Comparison of ENCODE assay signal across 12 cellular contexts in the genomic region with DNA sequence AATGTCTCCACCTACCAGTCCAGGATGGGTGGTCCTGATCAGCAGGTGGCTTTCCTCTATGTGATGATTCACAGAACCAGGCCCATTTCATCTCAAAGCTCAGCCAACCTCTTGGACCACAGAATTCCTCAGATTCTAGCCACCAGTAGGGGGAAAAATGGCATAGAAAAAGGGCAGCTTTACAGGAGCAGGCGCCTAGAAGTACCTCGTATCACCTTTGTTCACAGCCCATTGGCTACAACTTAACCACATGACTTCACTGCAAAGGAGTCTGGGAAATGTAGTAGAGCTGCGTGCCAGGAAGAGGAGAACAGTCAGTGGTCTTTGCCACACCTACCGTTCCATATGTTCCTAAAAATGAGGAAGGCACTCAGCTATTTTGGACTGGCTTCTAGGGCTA.
DNase-seq lines count a peak whose midpoint lies in the region; ATAC-seq, FAIRE-seq and TF ChIP-seq lines count a peak whose summit lies in the region.
"Had no signal": no experiment of that assay in that cellular context is flagged by ENCODE, and none has a peak within 500 bp of the region (broad histone marks: within the 10 kb centered on the region; RNA-seq: fewer than 3 reads in every experiment).

No MANE protein-coding gene starts in this region.

- in situ Hi-C loops in KBM-7 (cut with MboI; ENCODE audit: low pct_unique_long_range_greater_than_20kb, low sequenced_read_pairs), result no loop called here

- TF ChIP-seq CTCF in endodermal cell (conservative IDR thresholded peaks at IDR 0.05), result peak; percentile 46

- no peak overlapping the region for H3K4me3 ChIP-seq in endodermal cell (ENCODE audit: low read length)
- H3K4me3 ChIP-seq: breast epithelium, mucosa of descending colon, SJSA1 had no signal

- H3K27me3 ChIP-seq in endodermal cell (ENCODE audit: control insufficient read depth, insufficient read depth, low read length, poor library complexity, severe bottlenecking), result no peaks in the 10 kb centered on the region
- H3K27me3 ChIP-seq: breast epithelium, SJSA1 had no signal

- peak; percentile 43 for FAIRE-seq in H54 (lab: Jason Lieb, UNC)

- peak; percentile 79 for ATAC-seq in GM18517 (IDR thresholded peaks at IDR 0.05; ENCODE audit: unreplicated experiment)
- ATAC-seq in stimulated activated naive CD8-positive, alpha-beta T cell treated with anti-CD3 and anti-CD28 coated beads, Interleukin-15, amount 100 ng/mL, for 72 hours, result no peak
- ATAC-seq: mucosa of descending colon had no signal

- H3K4me3 Mint-ChIP-seq in endodermal cell, result no peak overlapping the region
- H3K4me3 Mint-ChIP-seq in stimulated activated naive CD8-positive, alpha-beta T cell treated with anti-CD3 and anti-CD28 coated beads, Interleukin-15, amount 100 ng/mL, for 72 hours, result no peak overlapping the region

- H3K9me3 ChIP-seq in endodermal cell (ENCODE audit: control insufficient read depth, low read length), result peaks cover 8% of the 10 kb centered on the region
- H3K9me3 ChIP-seq: breast epithelium, mucosa of descending colon, SJSA1 had no signal

- no peaks in the 10 kb centered on the region for H3K36me3 ChIP-seq in endodermal cell (ENCODE audit: control insufficient read depth, insufficient read depth, low read length)
- H3K36me3 ChIP-seq: breast epithelium, SJSA1 had no signal

- no peak overlapping the region for H3K27ac ChIP-seq in endodermal cell (ENCODE audit: low read depth, low read length)
- H3K27ac ChIP-seq: breast epithelium, SJSA1 had no signal

- peaks cover 25% of the 10 kb centered on the region for H3K4me1 Mint-ChIP-seq in endodermal cell
- no peaks in the 10 kb centered on the region for H3K4me1 Mint-ChIP-seq in stimulated activated naive CD8-positive, alpha-beta T cell treated with anti-CD3 and anti-CD28 coated beads, Interleukin-15, amount 100 ng/mL, for 72 hours

- H3K9me3 Mint-ChIP-seq in endodermal cell, result no peaks in the 10 kb centered on the region
- no peaks in the 10 kb centered on the region for H3K9me3 Mint-ChIP-seq in stimulated activated naive CD8-positive, alpha-beta T cell treated with anti-CD3 and anti-CD28 coated beads, Interleukin-15, amount 100 ng/mL, for 72 hours

- H3K27me3 Mint-ChIP-seq in endodermal cell (ENCODE audit: insufficient read depth), result no peaks in the 10 kb centered on the region
- peaks cover 8% of the 10 kb centered on the region for H3K27me3 Mint-ChIP-seq in stimulated activated naive CD8-positive, alpha-beta T cell treated with anti-CD3 and anti-CD28 coated beads, Interleukin-15, amount 100 ng/mL, for 72 hours

- H3K27ac Mint-ChIP-seq in endodermal cell, result no peak overlapping the region
- H3K27ac Mint-ChIP-seq in stimulated activated naive CD8-positive, alpha-beta T cell treated with anti-CD3 and anti-CD28 coated beads, Interleukin-15, amount 100 ng/mL, for 72 hours, result no peak overlapping the region

- 87 to 90% methylated on average over 2 to 4 of the region's 4 CpGs for WGBS in endodermal cell (ENCODE audit: insufficient coverage in 1 of 2, insufficient read length in 1 of 2), 2 experiments

- H3K4me1 ChIP-seq in endodermal cell (ENCODE audit: control insufficient read depth, insufficient read depth, low read length), result peaks cover 3% of the 10 kb centered on the region
- H3K4me1 ChIP-seq: breast epithelium had no signal

- DNase-seq in H54 (ENCODE audit: insufficient read length, low spot score) (no peak), KBM-7 (peak; percentile 41), endodermal cell (peak; percentile 77), islet precursor cell (no peak), DMS114 treated with DMSO at 0.1 percent for 48 hours (lab: John Stamatoyannopoulos, UW; ENCODE audit: unreplicated experiment) (no peak)
- no peak for DNase-seq in central memory CD4-positive, alpha-beta T cell
- no peak for DNase-seq in stimulated activated naive CD8-positive, alpha-beta T cell treated with anti-CD3 and anti-CD28 coated beads, Interleukin-15, amount 100 ng/mL, for 72 hours
- DNase-seq: GOT3, mucosa of descending colon had no signal

- TF ChIP-seq POLR2A in H54 (IDR thresholded peaks at IDR 0.05; ENCODE audit: low read depth, low read length), result no peak

- H3K36me3 Mint-ChIP-seq in endodermal cell (ENCODE audit: low read depth), result peaks cover 3% of the 10 kb centered on the region

- H3K9ac ChIP-seq in endodermal cell (ENCODE audit: extremely low read depth, low read length, poor library complexity, severe bottlenecking), result no peak overlapping the region

Comparison
In these comparisons a context has a peak if more than half of its experiments do, and no peak if none do; other contexts are left out.
1. DNase-seq: peak in KBM-7 (single experiment) and endodermal cell (single experiment); none in H54 (single experiment), islet precursor cell (single experiment), central memory CD4-positive, alpha-beta T cell (single experiment), stimulated activated naive CD8-positive, alpha-beta T cell treated with anti-CD3 and anti-CD28 coated beads, Interleukin-15, amount 100 ng/mL, for 72 hours (0 of 2) and DMS114 treated with DMSO at 0.1 percent for 48 hours (single experiment).